In the genomic region with DNA sequence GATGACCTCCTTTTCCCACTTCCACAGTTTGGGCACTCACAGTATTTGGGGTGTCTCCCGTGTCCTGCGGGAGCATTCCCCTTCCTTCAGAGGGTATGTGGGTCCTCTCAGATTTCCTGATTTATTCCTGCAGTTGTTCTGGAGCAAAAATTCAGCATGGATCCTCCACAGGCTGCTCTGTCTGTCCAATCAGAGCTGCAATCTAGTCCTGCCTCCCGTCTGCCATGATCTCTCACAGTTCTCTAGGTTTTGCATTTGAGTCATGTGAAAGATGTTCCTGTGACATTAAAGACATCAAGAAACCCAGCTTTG, we compare ENCODE assay signal across 14 cellular contexts.
A peak's percentile ranks its signal among the peaks of the same experiment; 100 is the strongest.
DNase-seq lines count a peak whose midpoint lies in the region; ATAC-seq, FAIRE-seq and TF ChIP-seq lines count a peak whose summit lies in the region.
"Had no signal": no experiment of that assay in that cellular context is flagged by ENCODE, and none has a peak within 500 bp of the region (broad histone marks: within the 10 kb centered on the region; RNA-seq: fewer than 3 reads in every experiment).

No MANE protein-coding gene starts in this region.

- CTCF ChIA-PET in MCF 10A (lab: Yijun Ruan, JAX) = no interaction called here
- CTCF ChIA-PET in PC-3 (lab: Charles Lee) = no interaction called here

- WGBS in suprapubic skin = 61% methylated on average over 3 of the region's 3 CpGs

- H3K27me3 Mint-ChIP-seq in MCF 10A (ENCODE audit: insufficient read depth, unreplicated experiment) = no peaks in the 10 kb centered on the region
- no peaks in the 10 kb centered on the region for H3K27me3 Mint-ChIP-seq in astrocyte (ENCODE audit: low read depth, unreplicated experiment)
- no peaks in the 10 kb centered on the region for H3K27me3 Mint-ChIP-seq in mesothelial cell of epicardium (ENCODE audit: low read depth)

- H3K4me1 Mint-ChIP-seq in MCF 10A (ENCODE audit: insufficient read depth, unreplicated experiment) (no peaks in the 10 kb centered on the region), astrocyte (ENCODE audit: low read depth, unreplicated experiment) (no peaks in the 10 kb centered on the region), mesothelial cell of epicardium (peaks cover 12% of the 10 kb centered on the region)

- H3K27me3 ChIP-seq in breast epithelium = no peaks in the 10 kb centered on the region
- H3K27me3 ChIP-seq in astrocyte (ENCODE audit: insufficient read depth, low read length) = no peaks in the 10 kb centered on the region
- no peaks in the 10 kb centered on the region for H3K27me3 ChIP-seq in suprapubic skin
- no peaks in the 10 kb centered on the region for H3K27me3 ChIP-seq in PC-3 (ENCODE audit: low read length)

- DNase-seq in breast epithelium (ENCODE audit: low spot score in 2 of 2) (no peak), MCF 10A (ENCODE audit: unreplicated experiment) (no peak), astrocyte (ENCODE audit: low read depth) (no peak), mesothelial cell of epicardium (ENCODE audit: low spot score in 2 of 2, unreplicated experiment in 2 of 2) (no peak), suprapubic skin (ENCODE audit: low spot score in 2 of 2) (no peak), PC-3 (no peak), NCI-H2227 (lab: John Stamatoyannopoulos, UW; ENCODE audit: unreplicated experiment) (no peak)
- DNase-seq in activated CD4-positive, alpha-beta T cell treated with anti-CD3 and anti-CD28 coated beads, Interleukin-2, amount 50 U/mL, for 48 hours = no peak
- DNase-seq: 8988T, AML-193, KG1, NCI-H1105, NCI-H1694 treated with DMSO at 0.1 percent for 48 hours had no signal

- no peaks in the 10 kb centered on the region for H3F3A ChIP-seq in PC-3 (ENCODE audit: low read length, unreplicated experiment)

- BruUV-seq in MCF 10A (replicated peaks; lab: Mats Ljungman, UMichigan) (no TSS peak), PC-3 (replicated peaks; lab: Mats Ljungman, UMichigan) (no TSS peak)

- intact Hi-C loops in breast epithelium (cut with DNase I; ENCODE audit: low total_unique reads) (no loop called here), MCF 10A (cut with micrococcal nuclease) (no loop called here), PC-3 (cut with micrococcal nuclease) (no loop called here)

- H2AFZ ChIP-seq in astrocyte (ENCODE audit: low read depth, low read length) (no peak overlapping the region), PC-3 (ENCODE audit: low read length) (no peak overlapping the region)

- FAIRE-seq in astrocyte (lab: Jason Lieb, UNC) = no peak
- FAIRE-seq: GM12891 had no signal

- H3K36me3 ChIP-seq in breast epithelium = no peaks in the 10 kb centered on the region
- H3K36me3 ChIP-seq in astrocyte (ENCODE audit: insufficient read depth, low read length) = no peaks in the 10 kb centered on the region
- H3K36me3 ChIP-seq in suprapubic skin = no peaks in the 10 kb centered on the region
- H3K36me3 ChIP-seq in PC-3 (ENCODE audit: low read depth, low read length) = no peaks in the 10 kb centered on the region

- TF ChIP-seq POLR2A in breast epithelium (IDR thresholded peaks at IDR 0.05) (no peak), suprapubic skin (IDR thresholded peaks at IDR 0.05) (no peak)

- TF ChIP-seq EP300 in suprapubic skin (IDR thresholded peaks at IDR 0.05) = no peak

- no peaks in the 10 kb centered on the region for H4K20me1 ChIP-seq in astrocyte (ENCODE audit: insufficient read depth, low read length)
- no peaks in the 10 kb centered on the region for H4K20me1 ChIP-seq in PC-3 (ENCODE audit: low read length)

- H3K36me3 Mint-ChIP-seq in MCF 10A (ENCODE audit: insufficient read depth, unreplicated experiment) (no peaks in the 10 kb centered on the region), astrocyte (ENCODE audit: low read depth, unreplicated experiment) (no peaks in the 10 kb centered on the region), mesothelial cell of epicardium (peaks cover 18% of the 10 kb centered on the region)

- H3K9ac ChIP-seq in astrocyte (ENCODE audit: low read length) (no peak overlapping the region), PC-3 (ENCODE audit: low read length) (no peak overlapping the region)

- H3K4me2 ChIP-seq in astrocyte (ENCODE audit: low read length) = peak overlapping the region; percentile 15
- no peak overlapping the region for H3K4me2 ChIP-seq in PC-3 (ENCODE audit: low read length)

- H3K27ac ChIP-seq in breast epithelium (peak overlapping the region in 1 of 2 donors; percentile 49), astrocyte (ENCODE audit: low read depth, low read length) (no peak overlapping the region), suprapubic skin (peak overlapping the region; percentile 1), PC-3 (ENCODE audit: low read length) (no peak overlapping the region)

- H3K79me2 ChIP-seq in astrocyte (ENCODE audit: insufficient read depth, low read length) (no peaks in the 10 kb centered on the region), PC-3 (ENCODE audit: low read length) (no peaks in the 10 kb centered on the region)

- H3K9me2 ChIP-seq in PC-3 (replicated peaks; ENCODE audit: low read length) = no peaks in the 10 kb centered on the region

- TF ChIP-seq CTCF in breast epithelium (IDR thresholded peaks at IDR 0.05) (no peak), MCF 10A (IDR thresholded peaks at IDR 0.05; ENCODE audit: unreplicated experiment) (no peak), astrocyte (IDR thresholded peaks at IDR 0.05; ENCODE audit: insufficient read depth, low read depth, low read length) (no peak), mesothelial cell of epicardium (IDR thresholded peaks at IDR 0.05; ENCODE audit: unreplicated experiment) (no peak), suprapubic skin (IDR thresholded peaks at IDR 0.05) (no peak), PC-3 (conservative IDR thresholded peaks at IDR 0.05; ENCODE audit: low read depth, low read length) (no peak)

- POLR2A ChIA-PET in MCF 10A (lab: Yijun Ruan, JAX) (interaction anchor here (0.6 kb wide), 1 partner anchor 561 kb away, joined by 3 read pairs; no protein-coding TSS in a partner anchor), PC-3 (lab: Charles Lee; ENCODE audit: unreplicated experiment) (no interaction called here)

- ATAC-seq in PC-3 = no peak

- H3K4me3 ChIP-seq in breast epithelium = peak overlapping the region; percentile 4 to 51 (median 36)
- H3K4me3 ChIP-seq in astrocyte (ENCODE audit: insufficient read depth, low read depth, low read length) = no peak overlapping the region
- peak overlapping the region; percentile 30 for H3K4me3 ChIP-seq in suprapubic skin
- no peak overlapping the region for H3K4me3 ChIP-seq in PC-3 (ENCODE audit: low read length)

- H3K4me3 Mint-ChIP-seq in MCF 10A (ENCODE audit: unreplicated experiment) = no peak overlapping the region
- no peak overlapping the region for H3K4me3 Mint-ChIP-seq in astrocyte (ENCODE audit: unreplicated experiment)
- no peak overlapping the region for H3K4me3 Mint-ChIP-seq in mesothelial cell of epicardium

- no peaks in the 10 kb centered on the region for H3K4me1 ChIP-seq in breast epithelium
- H3K4me1 ChIP-seq in astrocyte (ENCODE audit: insufficient read depth, low read length) = no peaks in the 10 kb centered on the region
- H3K4me1 ChIP-seq in suprapubic skin = no peaks in the 10 kb centered on the region
- H3K4me1 ChIP-seq in PC-3 (ENCODE audit: insufficient read depth, low read length) = no peaks in the 10 kb centered on the region

- H3K9me3 ChIP-seq in breast epithelium (no peaks in the 10 kb centered on the region), astrocyte (ENCODE audit: insufficient read depth, low read depth, low read length) (no peaks in the 10 kb centered on the region), suprapubic skin (no peaks in the 10 kb centered on the region), PC-3 (ENCODE audit: low read length) (no peaks in the 10 kb centered on the region)

- H3K9me3 Mint-ChIP-seq in MCF 10A (ENCODE audit: unreplicated experiment) = no peaks in the 10 kb centered on the region
- no peaks in the 10 kb centered on the region for H3K9me3 Mint-ChIP-seq in astrocyte (ENCODE audit: unreplicated experiment)
- peaks cover 34% of the 10 kb centered on the region for H3K9me3 Mint-ChIP-seq in mesothelial cell of epicardium

- H3K27ac Mint-ChIP-seq in MCF 10A (ENCODE audit: low read depth, unreplicated experiment) = no peak overlapping the region
- no peak overlapping the region for H3K27ac Mint-ChIP-seq in astrocyte (ENCODE audit: unreplicated experiment)
- peak overlapping the region; percentile 4 for H3K27ac Mint-ChIP-seq in mesothelial cell of epicardium

Comparison
In these comparisons a context has a peak if more than half of its experiments do, and no peak if none do; other contexts are left out.
1. H3K4me3 ChIP-seq: peak in breast epithelium (3 of 3) and suprapubic skin (single experiment); none in astrocyte (single experiment) and PC-3 (single experiment).